9 cellular contexts compared by ENCODE assay signal in genomic region chr3:64214002-64214696, GRCh38. TPM values are rescaled to one million over a fixed set of nuclear protein-coding genes. Genes with fewer than 3 reads are reported as not detected.
DNase-seq lines count a peak whose midpoint lies in the region; ATAC-seq and TF ChIP-seq lines count a peak whose summit lies in the region.
"Had no signal": no experiment of that assay in that cellular context is flagged by ENCODE, and none has a peak within 500 bp of the region (broad histone marks: within the 10 kb centered on the region; RNA-seq: fewer than 3 reads in every experiment).

No MANE protein-coding gene starts in this region.

- H3K27me3 Mint-ChIP-seq in stimulated activated memory B cell treated with anti-CD40 and anti-IgM and Interleukin-4, amounts not matched to agents 10 μg/mL and 1 μg/mL and 100 μg/mL, for 72 hours: no peaks in the 10 kb centered on the region

- peak overlapping the region in 14 of 59 donors; percentile 0 to 52 (median 22) for H3K27ac ChIP-seq in dorsolateral prefrontal cortex
- peak overlapping the region; percentile 23 for H3K27ac ChIP-seq in mesodermal cell (ENCODE audit: low read depth, low read length, severe bottlenecking)
- H3K27ac ChIP-seq in uterus: peak overlapping the region; percentile 85 to 92

- H3K27me3 ChIP-seq in dorsolateral prefrontal cortex (no peaks in the 10 kb centered on the region), uterus (no peaks in the 10 kb centered on the region)

- no peak for TF ChIP-seq CTCF in dorsolateral prefrontal cortex (IDR thresholded peaks at IDR 0.05 in 54 of 56, conservative IDR thresholded peaks at IDR 0.05 in 2 of 56; ENCODE audit: low read depth in 1 of 56, partially characterized antibody in 56 of 56)
- TF ChIP-seq CTCF in uterus (IDR thresholded peaks at IDR 0.05): no peak

- H3K36me3 ChIP-seq in mesodermal cell (ENCODE audit: control insufficient read depth, insufficient read depth, low read length) (peaks cover 26% of the 10 kb centered on the region), uterus (no peaks in the 10 kb centered on the region)

- H3K9me3 Mint-ChIP-seq in stimulated activated memory B cell treated with anti-CD40 and anti-IgM and Interleukin-4, amounts not matched to agents 10 μg/mL and 1 μg/mL and 100 μg/mL, for 72 hours: no peaks in the 10 kb centered on the region

- no peak for TF ChIP-seq POLR2A in uterus (IDR thresholded peaks at IDR 0.05)

- ATAC-seq in stimulated activated memory B cell treated with anti-CD40 and anti-IgM and Interleukin-4, amounts not matched to agents 10 μg/mL and 1 μg/mL and 100 μg/mL, for 72 hours: no peak
- no peak for ATAC-seq in HG02759 (IDR thresholded peaks at IDR 0.05; ENCODE audit: unreplicated experiment)

- H3K4me3 Mint-ChIP-seq in stimulated activated memory B cell treated with anti-CD40 and anti-IgM and Interleukin-4, amounts not matched to agents 10 μg/mL and 1 μg/mL and 100 μg/mL, for 72 hours: no peak overlapping the region

- DNase-seq in NOMO-1 treated with DMSO at 0.1 percent for 48 hours (lab: John Stamatoyannopoulos, UW; ENCODE audit: unreplicated experiment) (peak; percentile 78), NOMO-1 treated with dmso at 0.1 percent for 144 hours (lab: John Stamatoyannopoulos, UW; ENCODE audit: unreplicated experiment) (no peak), dorsolateral prefrontal cortex (no peak), uterus (peak; percentile 80 to 86)
- no peak for DNase-seq in stimulated activated CD4-positive, alpha-beta T cell treated with anti-CD3 and anti-CD28 coated beads, Interleukin-15, amount 100 ng/mL, for 24 hours
- DNase-seq: AML-193 had no signal

- 88 to 98% methylated on average over 6 to 9 of the region's 10 CpGs for WGBS in mesodermal cell (ENCODE audit: insufficient coverage in 2 of 2), 2 experiments

- H3K36me3 Mint-ChIP-seq in stimulated activated memory B cell treated with anti-CD40 and anti-IgM and Interleukin-4, amounts not matched to agents 10 μg/mL and 1 μg/mL and 100 μg/mL, for 72 hours: no peaks in the 10 kb centered on the region

- H3K9me3 ChIP-seq in mesodermal cell (ENCODE audit: control insufficient read depth, low read length) (no peaks in the 10 kb centered on the region), uterus (no peaks in the 10 kb centered on the region)

- intact Hi-C loops in dorsolateral prefrontal cortex (cut with DNase I) (loop anchor here in 1 of 2 donors (5.0 kb wide), 1 partner anchor 102 kb away; no protein-coding TSS in a partner anchor), uterus (cut with DNase I; ENCODE audit: low total_unique reads) (no loop called here)

- H3K4me1 ChIP-seq in mesodermal cell (ENCODE audit: control insufficient read depth, insufficient read depth, low read length, poor library complexity, severe bottlenecking) (peaks cover 44% of the 10 kb centered on the region), uterus (peaks cover 8 to 21% of the 10 kb centered on the region in 2 donors)

- H3K27ac Mint-ChIP-seq in stimulated activated memory B cell treated with anti-CD40 and anti-IgM and Interleukin-4, amounts not matched to agents 10 μg/mL and 1 μg/mL and 100 μg/mL, for 72 hours: no peak overlapping the region

- no peaks in the 10 kb centered on the region for H3K4me1 Mint-ChIP-seq in stimulated activated memory B cell treated with anti-CD40 and anti-IgM and Interleukin-4, amounts not matched to agents 10 μg/mL and 1 μg/mL and 100 μg/mL, for 72 hours

- H3K4me3 ChIP-seq in dorsolateral prefrontal cortex (peak overlapping the region in 30 of 59 donors; percentile 0 to 36 (median 16)), mesodermal cell (ENCODE audit: extremely low read depth, insufficient read depth, low read length, poor library complexity, severe bottlenecking) (no peak overlapping the region), uterus (peak overlapping the region; percentile 4 to 13)

RNA-seq across cellular contexts. Expression of gene PRICKLE2, which starts 11.1 kb away (rescaled TPM):
- total RNA-seq in dorsolateral prefrontal cortex (100 to 1,000 TPM in 10 of 120 experiments, 10 to 100 TPM in 110; 36.7 to 110 (median 81.6) TPM), uterus (10 to 100 TPM; 26.2 to 87.3 (median 47.9) TPM)
- 17.5 TPM for polyA plus RNA-seq in mesodermal cell (2013, experiment 1 of 2)
- 15.7 TPM for polyA plus RNA-seq in mesodermal cell (2013, experiment 2 of 2)

Comparison
In these comparisons a context has a peak if more than half of its experiments do, and no peak if none do; other contexts are left out.
1. DNase-seq: peak in NOMO-1 treated with DMSO at 0.1 percent for 48 hours (single experiment) and uterus (2 of 2); none in NOMO-1 treated with dmso at 0.1 percent for 144 hours (single experiment), dorsolateral prefrontal cortex (0 of 10) and stimulated activated CD4-positive, alpha-beta T cell treated with anti-CD3 and anti-CD28 coated beads, Interleukin-15, amount 100 ng/mL, for 24 hours (single experiment).